In the genomic region with DNA sequence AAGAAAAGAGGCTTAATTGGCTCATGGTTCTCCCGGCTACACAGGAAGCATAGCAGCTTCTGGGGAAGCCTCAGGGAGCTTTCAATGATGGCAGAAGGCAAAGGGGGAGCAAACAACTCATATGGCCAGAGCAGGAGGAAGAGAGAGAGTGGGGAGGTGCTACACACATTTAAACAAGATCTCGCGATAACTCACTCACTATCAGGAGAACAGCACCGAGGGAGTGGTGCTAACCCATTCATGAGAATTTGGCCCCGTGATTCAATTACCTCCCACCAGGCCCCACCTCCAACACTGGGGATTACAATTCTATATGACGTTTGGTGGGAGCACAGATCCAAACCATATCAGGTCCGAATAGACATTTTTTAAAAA, we compare ENCODE assay signal across 3 cellular contexts.
TF ChIP-seq lines count a peak whose summit lies in the region.

No MANE protein-coding gene starts in this region.

TF ChIP-seq in A549, 52 proteins besides CTCF, POLR2A, EP300 and RAD21 (continues in another document):
- no peak for TF ChIP-seq BCL3 (IDR thresholded peaks at IDR 0.05)
- no peak for TF ChIP-seq CHD4 (IDR thresholded peaks at IDR 0.05; ENCODE audit: borderline replicate concordance)
- no peak for TF ChIP-seq ZSCAN20 (CRISPR knock-in tag; IDR thresholded peaks at IDR 0.05)
- TF ChIP-seq, protein P1, sequence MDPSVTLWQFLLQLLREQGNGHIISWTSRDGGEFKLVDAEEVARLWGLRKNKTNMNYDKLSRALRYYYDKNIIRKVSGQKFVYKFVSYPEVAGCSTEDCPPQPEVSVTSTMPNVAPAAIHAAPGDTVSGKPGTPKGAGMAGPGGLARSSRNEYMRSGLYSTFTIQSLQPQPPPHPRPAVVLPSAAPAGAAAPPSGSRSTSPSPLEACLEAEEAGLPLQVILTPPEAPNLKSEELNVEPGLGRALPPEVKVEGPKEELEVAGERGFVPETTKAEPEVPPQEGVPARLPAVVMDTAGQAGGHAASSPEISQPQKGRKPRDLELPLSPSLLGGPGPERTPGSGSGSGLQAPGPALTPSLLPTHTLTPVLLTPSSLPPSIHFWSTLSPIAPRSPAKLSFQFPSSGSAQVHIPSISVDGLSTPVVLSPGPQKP (IDR thresholded peaks at IDR 0.05; ENCODE audit: low read depth, low read length) = no peak
- TF ChIP-seq HOXA7 (CRISPR knock-in tag; IDR thresholded peaks at IDR 0.05) = no peak
- TF ChIP-seq CEBPB (IDR thresholded peaks at IDR 0.05) = no peak
- TF ChIP-seq MAZ (IDR thresholded peaks at IDR 0.05; ENCODE audit: borderline replicate concordance, low read depth, low read length) = no peak
- TF ChIP-seq, protein P2, sequence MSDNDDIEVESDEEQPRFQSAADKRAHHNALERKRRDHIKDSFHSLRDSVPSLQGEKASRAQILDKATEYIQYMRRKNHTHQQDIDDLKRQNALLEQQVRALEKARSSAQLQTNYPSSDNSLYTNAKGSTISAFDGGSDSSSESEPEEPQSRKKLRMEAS (IDR thresholded peaks at IDR 0.05) = no peak
- no peak for TF ChIP-seq HMGXB4 (CRISPR knock-in tag; IDR thresholded peaks at IDR 0.05; ENCODE audit: borderline replicate concordance)
- no peak for TF ChIP-seq CBX2 (IDR thresholded peaks at IDR 0.05; ENCODE audit: borderline replicate concordance, low read depth)
- no peak for TF ChIP-seq HES2 (IDR thresholded peaks at IDR 0.05)
- TF ChIP-seq EHMT2 (IDR thresholded peaks at IDR 0.05; ENCODE audit: low read depth) = no peak
- no peak for TF ChIP-seq KDM5A (IDR thresholded peaks at IDR 0.05)
- TF ChIP-seq TP53 (CRISPR knock-in tag; IDR thresholded peaks at IDR 0.05) = no peak
- TF ChIP-seq JUN (IDR thresholded peaks at IDR 0.05) = no peak
- no peak for TF ChIP-seq HOXB5 (CRISPR knock-in tag; IDR thresholded peaks at IDR 0.05)
- TF ChIP-seq FOSL2 (IDR thresholded peaks at IDR 0.05) = no peak
- TF ChIP-seq FOSL2 (CRISPR knock-in tag; IDR thresholded peaks at IDR 0.05) = no peak
- TF ChIP-seq NR3C1 (IDR thresholded peaks at IDR 0.05) = no peak

TF ChIP-seq in IMR-90, 13 proteins besides CTCF, POLR2A, EP300 and RAD21:
- TF ChIP-seq MXI1 (IDR thresholded peaks at IDR 0.05; ENCODE audit: borderline replicate concordance, low read depth, low read length) (no peak), BHLHE40 (IDR thresholded peaks at IDR 0.05; ENCODE audit: low read depth, low read length) (no peak), MAFK (IDR thresholded peaks at IDR 0.05; ENCODE audit: low read depth, low read length) (no peak), CHD1 (IDR thresholded peaks at IDR 0.05; ENCODE audit: low read depth, low read length) (no peak)

TF ChIP-seq in H1, 55 proteins besides CTCF, POLR2A, EP300 and RAD21:
- TF ChIP-seq HDAC6 (IDR thresholded peaks at IDR 0.05; ENCODE audit: low read depth, low read length) (no peak), E2F6 (IDR thresholded peaks at IDR 0.05) (no peak), SRF (IDR thresholded peaks at IDR 0.05; ENCODE audit: low read depth, low read length) (no peak), CREB1 (IDR thresholded peaks at IDR 0.05) (no peak), POU5F1 (IDR thresholded peaks at IDR 0.05; ENCODE audit: low read depth, low read length) (no peak), SUZ12 (IDR thresholded peaks at IDR 0.05; ENCODE audit: low read length) (no peak), SP1 (IDR thresholded peaks at IDR 0.05; ENCODE audit: low read depth, low read length) (no peak), SAP30 (IDR thresholded peaks at IDR 0.05; ENCODE audit: insufficient read depth, insufficient replicate concordance, low read length) (no peak), RBBP5 (IDR thresholded peaks at IDR 0.05; ENCODE audit: borderline replicate concordance, low read depth, low read length) (no peak), NRF1 (IDR thresholded peaks at IDR 0.05; ENCODE audit: low read depth, low read length) (no peak), SIX5 (IDR thresholded peaks at IDR 0.05; ENCODE audit: low read depth, low read length) (no peak), CEBPB (IDR thresholded peaks at IDR 0.05; ENCODE audit: low read depth, low read length) (no peak), CBX8 (IDR thresholded peaks at IDR 0.05; ENCODE audit: borderline replicate concordance, low read depth, low read length) (no peak), ASH2L (IDR thresholded peaks at IDR 0.05; ENCODE audit: low read length) (no peak), CHD1 (IDR thresholded peaks at IDR 0.05; ENCODE audit: low read depth, low read length) (no peak), TAF7 (optimal IDR thresholded peaks at IDR 0.05; ENCODE audit: borderline replicate concordance, low read depth, low read length) (no peak)
- TF ChIP-seq, protein P3, sequence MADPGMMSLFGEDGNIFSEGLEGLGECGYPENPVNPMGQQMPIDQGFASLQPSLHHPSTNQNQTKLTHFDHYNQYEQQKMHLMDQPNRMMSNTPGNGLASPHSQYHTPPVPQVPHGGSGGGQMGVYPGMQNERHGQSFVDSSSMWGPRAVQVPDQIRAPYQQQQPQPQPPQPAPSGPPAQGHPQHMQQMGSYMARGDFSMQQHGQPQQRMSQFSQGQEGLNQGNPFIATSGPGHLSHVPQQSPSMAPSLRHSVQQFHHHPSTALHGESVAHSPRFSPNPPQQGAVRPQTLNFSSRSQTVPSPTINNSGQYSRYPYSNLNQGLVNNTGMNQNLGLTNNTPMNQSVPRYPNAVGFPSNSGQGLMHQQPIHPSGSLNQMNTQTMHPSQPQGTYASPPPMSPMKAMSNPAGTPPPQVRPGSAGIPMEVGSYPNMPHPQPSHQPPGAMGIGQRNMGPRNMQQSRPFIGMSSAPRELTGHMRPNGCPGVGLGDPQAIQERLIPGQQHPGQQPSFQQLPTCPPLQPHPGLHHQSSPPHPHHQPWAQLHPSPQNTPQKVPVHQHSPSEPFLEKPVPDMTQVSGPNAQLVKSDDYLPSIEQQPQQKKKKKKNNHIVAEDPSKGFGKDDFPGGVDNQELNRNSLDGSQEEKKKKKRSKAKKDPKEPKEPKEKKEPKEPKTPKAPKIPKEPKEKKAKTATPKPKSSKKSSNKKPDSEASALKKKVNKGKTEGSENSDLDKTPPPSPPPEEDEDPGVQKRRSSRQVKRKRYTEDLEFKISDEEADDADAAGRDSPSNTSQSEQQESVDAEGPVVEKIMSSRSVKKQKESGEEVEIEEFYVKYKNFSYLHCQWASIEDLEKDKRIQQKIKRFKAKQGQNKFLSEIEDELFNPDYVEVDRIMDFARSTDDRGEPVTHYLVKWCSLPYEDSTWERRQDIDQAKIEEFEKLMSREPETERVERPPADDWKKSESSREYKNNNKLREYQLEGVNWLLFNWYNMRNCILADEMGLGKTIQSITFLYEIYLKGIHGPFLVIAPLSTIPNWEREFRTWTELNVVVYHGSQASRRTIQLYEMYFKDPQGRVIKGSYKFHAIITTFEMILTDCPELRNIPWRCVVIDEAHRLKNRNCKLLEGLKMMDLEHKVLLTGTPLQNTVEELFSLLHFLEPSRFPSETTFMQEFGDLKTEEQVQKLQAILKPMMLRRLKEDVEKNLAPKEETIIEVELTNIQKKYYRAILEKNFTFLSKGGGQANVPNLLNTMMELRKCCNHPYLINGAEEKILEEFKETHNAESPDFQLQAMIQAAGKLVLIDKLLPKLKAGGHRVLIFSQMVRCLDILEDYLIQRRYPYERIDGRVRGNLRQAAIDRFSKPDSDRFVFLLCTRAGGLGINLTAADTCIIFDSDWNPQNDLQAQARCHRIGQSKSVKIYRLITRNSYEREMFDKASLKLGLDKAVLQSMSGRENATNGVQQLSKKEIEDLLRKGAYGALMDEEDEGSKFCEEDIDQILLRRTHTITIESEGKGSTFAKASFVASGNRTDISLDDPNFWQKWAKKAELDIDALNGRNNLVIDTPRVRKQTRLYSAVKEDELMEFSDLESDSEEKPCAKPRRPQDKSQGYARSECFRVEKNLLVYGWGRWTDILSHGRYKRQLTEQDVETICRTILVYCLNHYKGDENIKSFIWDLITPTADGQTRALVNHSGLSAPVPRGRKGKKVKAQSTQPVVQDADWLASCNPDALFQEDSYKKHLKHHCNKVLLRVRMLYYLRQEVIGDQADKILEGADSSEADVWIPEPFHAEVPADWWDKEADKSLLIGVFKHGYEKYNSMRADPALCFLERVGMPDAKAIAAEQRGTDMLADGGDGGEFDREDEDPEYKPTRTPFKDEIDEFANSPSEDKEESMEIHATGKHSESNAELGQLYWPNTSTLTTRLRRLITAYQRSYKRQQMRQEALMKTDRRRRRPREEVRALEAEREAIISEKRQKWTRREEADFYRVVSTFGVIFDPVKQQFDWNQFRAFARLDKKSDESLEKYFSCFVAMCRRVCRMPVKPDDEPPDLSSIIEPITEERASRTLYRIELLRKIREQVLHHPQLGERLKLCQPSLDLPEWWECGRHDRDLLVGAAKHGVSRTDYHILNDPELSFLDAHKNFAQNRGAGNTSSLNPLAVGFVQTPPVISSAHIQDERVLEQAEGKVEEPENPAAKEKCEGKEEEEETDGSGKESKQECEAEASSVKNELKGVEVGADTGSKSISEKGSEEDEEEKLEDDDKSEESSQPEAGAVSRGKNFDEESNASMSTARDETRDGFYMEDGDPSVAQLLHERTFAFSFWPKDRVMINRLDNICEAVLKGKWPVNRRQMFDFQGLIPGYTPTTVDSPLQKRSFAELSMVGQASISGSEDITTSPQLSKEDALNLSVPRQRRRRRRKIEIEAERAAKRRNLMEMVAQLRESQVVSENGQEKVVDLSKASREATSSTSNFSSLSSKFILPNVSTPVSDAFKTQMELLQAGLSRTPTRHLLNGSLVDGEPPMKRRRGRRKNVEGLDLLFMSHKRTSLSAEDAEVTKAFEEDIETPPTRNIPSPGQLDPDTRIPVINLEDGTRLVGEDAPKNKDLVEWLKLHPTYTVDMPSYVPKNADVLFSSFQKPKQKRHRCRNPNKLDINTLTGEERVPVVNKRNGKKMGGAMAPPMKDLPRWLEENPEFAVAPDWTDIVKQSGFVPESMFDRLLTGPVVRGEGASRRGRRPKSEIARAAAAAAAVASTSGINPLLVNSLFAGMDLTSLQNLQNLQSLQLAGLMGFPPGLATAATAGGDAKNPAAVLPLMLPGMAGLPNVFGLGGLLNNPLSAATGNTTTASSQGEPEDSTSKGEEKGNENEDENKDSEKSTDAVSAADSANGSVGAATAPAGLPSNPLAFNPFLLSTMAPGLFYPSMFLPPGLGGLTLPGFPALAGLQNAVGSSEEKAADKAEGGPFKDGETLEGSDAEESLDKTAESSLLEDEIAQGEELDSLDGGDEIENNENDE (IDR thresholded peaks at IDR 0.05; ENCODE audit: insufficient replicate concordance, low read length) = no peak
